Comparison of ENCODE assay signal across 8 cellular contexts in genomic region chr11:46391578-46392420, GRCh38. TPM values are rescaled to one million over a fixed set of nuclear protein-coding genes. Genes with fewer than 3 reads are reported as not detected.
DNase-seq lines count a peak whose midpoint lies in the region; ATAC-seq and TF ChIP-seq lines count a peak whose summit lies in the region.

TSS of gene CHRM4 (minus strand) at chr11:46391776. CDS start at chr11:46386557, 5,219 bp downstream.

- peak within 1 kb of the TSS in 1 of 9 donors; percentile 81 for H3K27ac Mint-ChIP-seq in naive thymus-derived CD4-positive, alpha-beta T cell

- intact Hi-C loops in naive thymus-derived CD4-positive, alpha-beta T cell (cut with micrococcal nuclease): loop anchor here (2.0 to 5.0 kb wide), 2 partner anchors 225 to 226 kb away; partner anchors contain the start of genes ATG13 (in 2 of the 2) and HARBI1 (in 2 of the 2)

- no peaks in the 10 kb centered on the region for H3K9me3 ChIP-seq in naive thymus-derived CD4-positive, alpha-beta T cell (ENCODE audit: control insufficient read depth in 2 of 3, low read length in 3 of 3)

- ATAC-seq in HG02642 (IDR thresholded peaks at IDR 0.05; ENCODE audit: poor library complexity, unreplicated experiment): peak; percentile 2
- ATAC-seq in naive thymus-derived CD4-positive, alpha-beta T cell: no peak

- H3K27ac ChIP-seq in naive thymus-derived CD4-positive, alpha-beta T cell (ENCODE audit: low read depth, low read length): no peak within 1 kb of the TSS

- peak within 1 kb of the TSS; percentile 35 for H3K4me3 ChIP-seq in naive thymus-derived CD4-positive, alpha-beta T cell (ENCODE audit: low read length)

- H3K27me3 Mint-ChIP-seq in naive thymus-derived CD4-positive, alpha-beta T cell: peaks cover 33 to 52% (median 44%) of the 10 kb centered on the region in 5 donors

- H3K4me1 ChIP-seq in naive thymus-derived CD4-positive, alpha-beta T cell (ENCODE audit: control insufficient read depth in 2 of 2, insufficient read depth in 2 of 2, low read length in 2 of 2): peaks cover 14 to 21% of the 10 kb centered on the region in 2 donors

- POLR2A ChIA-PET in naive thymus-derived CD4-positive, alpha-beta T cell (lab: Charles Lee): interaction anchor here (1.0 to 1.6 kb wide), 2 partner anchors 9 to 14 kb away, joined by 3 to 4 read pairs; no protein-coding TSS in a partner anchor

- CTCF ChIA-PET in naive thymus-derived CD4-positive, alpha-beta T cell (lab: Charles Lee): no interaction called here

- peaks cover 0 to 3% (median 0%) of the 10 kb centered on the region in 3 experiments for H3K36me3 ChIP-seq in naive thymus-derived CD4-positive, alpha-beta T cell (ENCODE audit: control insufficient read depth in 2 of 3, insufficient read depth in 3 of 3, low read length in 3 of 3)

- H3K4me3 Mint-ChIP-seq in naive thymus-derived CD4-positive, alpha-beta T cell: peak within 1 kb of the TSS; percentile 70 to 84 (median 78)

- H3K4me1 Mint-ChIP-seq in naive thymus-derived CD4-positive, alpha-beta T cell: peaks cover 7 to 35% (median 26%) of the 10 kb centered on the region in 7 donors

- peaks cover 0 to 21% of the 10 kb centered on the region in 2 donors for H3K27me3 ChIP-seq in naive thymus-derived CD4-positive, alpha-beta T cell (ENCODE audit: control insufficient read depth in 2 of 2, insufficient read depth in 2 of 2, low read length in 2 of 2)

- H3K9me3 Mint-ChIP-seq in naive thymus-derived CD4-positive, alpha-beta T cell: peaks cover 0 to 2% (median 0%) of the 10 kb centered on the region in 11 donors

- DNase-seq in NCI-H2029 (lab: John Stamatoyannopoulos, UW) (peak; percentile 48), NCI-H2029 treated with DMSO at 0.1 percent for 48 hours (lab: John Stamatoyannopoulos, UW) (no peak), ecto neural progenitor cell (ENCODE audit: low spot score) (peak; percentile 84)
- DNase-seq in naive thymus-derived CD4-positive, alpha-beta T cell: peak in 1 of 9 donors; percentile 53
- no peak for DNase-seq in activated effector memory CD4-positive, alpha-beta T cell treated with Interleukin-2 at 50 U/mL for 16 hours
- no peak for DNase-seq in activated CD4-positive, CD25-positive, alpha-beta regulatory T cell treated with anti-CD3 and anti-CD28 coated beads, Interleukin-2, amount 50 U/mL, for 72 hours

- H3K36me3 Mint-ChIP-seq in naive thymus-derived CD4-positive, alpha-beta T cell: peaks cover 0 to 4% (median 3%) of the 10 kb centered on the region in 5 donors

TF ChIP-seq in PFSK-1, 5 proteins besides CTCF, POLR2A, EP300 and RAD21:
- TF ChIP-seq, protein P1, sequence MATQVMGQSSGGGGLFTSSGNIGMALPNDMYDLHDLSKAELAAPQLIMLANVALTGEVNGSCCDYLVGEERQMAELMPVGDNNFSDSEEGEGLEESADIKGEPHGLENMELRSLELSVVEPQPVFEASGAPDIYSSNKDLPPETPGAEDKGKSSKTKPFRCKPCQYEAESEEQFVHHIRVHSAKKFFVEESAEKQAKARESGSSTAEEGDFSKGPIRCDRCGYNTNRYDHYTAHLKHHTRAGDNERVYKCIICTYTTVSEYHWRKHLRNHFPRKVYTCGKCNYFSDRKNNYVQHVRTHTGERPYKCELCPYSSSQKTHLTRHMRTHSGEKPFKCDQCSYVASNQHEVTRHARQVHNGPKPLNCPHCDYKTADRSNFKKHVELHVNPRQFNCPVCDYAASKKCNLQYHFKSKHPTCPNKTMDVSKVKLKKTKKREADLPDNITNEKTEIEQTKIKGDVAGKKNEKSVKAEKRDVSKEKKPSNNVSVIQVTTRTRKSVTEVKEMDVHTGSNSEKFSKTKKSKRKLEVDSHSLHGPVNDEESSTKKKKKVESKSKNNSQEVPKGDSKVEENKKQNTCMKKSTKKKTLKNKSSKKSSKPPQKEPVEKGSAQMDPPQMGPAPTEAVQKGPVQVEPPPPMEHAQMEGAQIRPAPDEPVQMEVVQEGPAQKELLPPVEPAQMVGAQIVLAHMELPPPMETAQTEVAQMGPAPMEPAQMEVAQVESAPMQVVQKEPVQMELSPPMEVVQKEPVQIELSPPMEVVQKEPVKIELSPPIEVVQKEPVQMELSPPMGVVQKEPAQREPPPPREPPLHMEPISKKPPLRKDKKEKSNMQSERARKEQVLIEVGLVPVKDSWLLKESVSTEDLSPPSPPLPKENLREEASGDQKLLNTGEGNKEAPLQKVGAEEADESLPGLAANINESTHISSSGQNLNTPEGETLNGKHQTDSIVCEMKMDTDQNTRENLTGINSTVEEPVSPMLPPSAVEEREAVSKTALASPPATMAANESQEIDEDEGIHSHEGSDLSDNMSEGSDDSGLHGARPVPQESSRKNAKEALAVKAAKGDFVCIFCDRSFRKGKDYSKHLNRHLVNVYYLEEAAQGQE (IDR thresholded peaks at IDR 0.05; ENCODE audit: insufficient read depth in 1 of 2, low read depth in 2 of 2, low read length in 2 of 2): peak; percentile 68 to 73; a peak in 3 of 4 replicates
- no peak for TF ChIP-seq FOXP2 (optimal IDR thresholded peaks at IDR 0.05; ENCODE audit: borderline replicate concordance, extremely low read depth, extremely low read length, insufficient read depth)

RNA-seq across cellular contexts. Expression of gene CHRM4, which starts in this region (rescaled TPM):
- polyA plus RNA-seq in PFSK-1 (2012; ENCODE audit: insufficient read length, low read depth): 1.3 TPM
- 1 to 10 TPM in 2 of 5 experiments, under 1 TPM in 1, not detected in 2; 0.48 to 3.5 (median 3.1) TPM for total RNA-seq in naive thymus-derived CD4-positive, alpha-beta T cell
- polyA plus RNA-seq in naive thymus-derived CD4-positive, alpha-beta T cell: under 1 TPM; 0.15 to 0.17 TPM

Comparison
In these comparisons a context has a peak if more than half of its experiments do, and no peak if none do; other contexts are left out.
1. DNase-seq: peak in NCI-H2029 (single experiment) and ecto neural progenitor cell (single experiment); none in NCI-H2029 treated with DMSO at 0.1 percent for 48 hours (single experiment), activated effector memory CD4-positive, alpha-beta T cell treated with Interleukin-2 at 50 U/mL for 16 hours (single experiment) and activated CD4-positive, CD25-positive, alpha-beta regulatory T cell treated with anti-CD3 and anti-CD28 coated beads, Interleukin-2, amount 50 U/mL, for 72 hours (single experiment).